In genomic region chr10:91432175-91432574, GRCh38 we compare ENCODE assay signal across 31 cellular contexts.
"Had no signal": no experiment of that assay in that cellular context is flagged by ENCODE, and none has a peak within 500 bp of the region (broad histone marks: within the 10 kb centered on the region; RNA-seq: fewer than 3 reads in every experiment).

No MANE protein-coding gene starts in this region.

- H3K4me3 Mint-ChIP-seq: dendritic cell treated with granulocyte-macrophage colony-stimulating factor and Interleukin-4, amounts not matched to agents 40 ng/mL and 50 ng/mL, for 4 days; endodermal cell; immature natural killer cell; naive B cell; natural killer cell treated with Interleukin-12 subunit alpha and Interleukin-12 subunit beta and Interleukin-15 and Interleukin-18, amount 100 ng/mL, for 72 hours; stimulated activated naive CD8-positive, alpha-beta T cell treated with anti-CD3 and anti-CD28 coated beads, Interleukin-15, amount 100 ng/mL, for 72 hours had no signal

- H3K9me3 Mint-ChIP-seq: dendritic cell treated with granulocyte-macrophage colony-stimulating factor and Interleukin-4, amounts not matched to agents 40 ng/mL and 50 ng/mL, for 4 days; immature natural killer cell; natural killer cell treated with Interleukin-12 subunit alpha and Interleukin-12 subunit beta and Interleukin-15 and Interleukin-18, amount 100 ng/mL, for 72 hours; stimulated activated naive CD8-positive, alpha-beta T cell treated with anti-CD3 and anti-CD28 coated beads, Interleukin-15, amount 100 ng/mL, for 72 hours had no signal

- ATAC-seq: esophagus mucosa; gastrocnemius medialis; heart left ventricle; left colon; left ventricle myocardium superior; lower lobe of right lung; natural killer cell treated with Interleukin-12 subunit alpha and Interleukin-12 subunit beta and Interleukin-15 and Interleukin-18, amount 100 ng/mL, for 72 hours; psoas muscle; right lobe of liver; stimulated activated naive CD8-positive, alpha-beta T cell treated with anti-CD3 and anti-CD28 coated beads, Interleukin-15, amount 100 ng/mL, for 72 hours had no signal

- H3K27me3 Mint-ChIP-seq: dendritic cell treated with granulocyte-macrophage colony-stimulating factor and Interleukin-4, amounts not matched to agents 40 ng/mL and 50 ng/mL, for 4 days; naive B cell; stimulated activated naive CD8-positive, alpha-beta T cell treated with anti-CD3 and anti-CD28 coated beads, Interleukin-15, amount 100 ng/mL, for 72 hours had no signal

- H3K36me3 Mint-ChIP-seq: natural killer cell treated with Interleukin-12 subunit alpha and Interleukin-12 subunit beta and Interleukin-15 and Interleukin-18, amount 100 ng/mL, for 72 hours had no signal

- DNase-seq: central memory CD4-positive, alpha-beta T cell; colonic mucosa; effector CD8-positive, alpha-beta T cell; endodermal cell; foreskin fibroblast; gastrocnemius medialis; heart left ventricle; hypothalamus; immature natural killer cell; islet precursor cell; kidney glomerular epithelial cell; left colon; left ventricle myocardium superior; lower lobe of right lung; naive B cell; ovary; posterior cingulate gyrus; psoas muscle; retina; right lobe of liver; stimulated activated CD4-positive, alpha-beta T cell treated with anti-CD3 and anti-CD28 coated beads, Interleukin-12 subunit alpha, Interleukin-12 subunit beta, amount 100 ng/mL, for 4 hours; stimulated activated CD4-positive, alpha-beta T cell treated with anti-CD3 and anti-CD28 coated beads, Interleukin-1b, Interleukin-23, amount 100 ng/mL, for 48 hours; stimulated activated CD4-positive, alpha-beta T cell treated with anti-CD3 and anti-CD28 coated beads, Interleukin-4, amount 100 ng/mL, for 1 hour; stimulated activated CD8-positive, alpha-beta memory T cell treated with anti-CD3 and anti-CD28 coated beads, Interleukin-4, amount 100 ng/mL, for 48 hours; stimulated activated naive CD4-positive, alpha-beta T cell; stimulated activated naive CD8-positive, alpha-beta T cell treated with anti-CD3 and anti-CD28 coated beads, Interleukin-15, amount 100 ng/mL, for 72 hours; thyroid gland; trophoblast cell had no signal

- H3K4me1 Mint-ChIP-seq: immature natural killer cell had no signal

- H3K27ac Mint-ChIP-seq: dendritic cell treated with granulocyte-macrophage colony-stimulating factor and Interleukin-4, amounts not matched to agents 40 ng/mL and 50 ng/mL, for 4 days; endodermal cell; immature natural killer cell; natural killer cell treated with Interleukin-12 subunit alpha and Interleukin-12 subunit beta and Interleukin-15 and Interleukin-18, amount 100 ng/mL, for 72 hours had no signal
